Comparison of ENCODE assay signal across 15 cellular contexts in genomic region chr11:76030973-76031590, GRCh38.
DNase-seq lines count a peak whose midpoint lies in the region; ATAC-seq and TF ChIP-seq lines count a peak whose summit lies in the region.
"Had no signal": no experiment of that assay in that cellular context is flagged by ENCODE, and none has a peak within 500 bp of the region (broad histone marks: within the 10 kb centered on the region; RNA-seq: fewer than 3 reads in every experiment).

No MANE protein-coding gene starts in this region.

- intact Hi-C loops in Right ventricle myocardium inferior (cut with DNase I) (no loop called here), left ventricle myocardium inferior (cut with micrococcal nuclease) (no loop called here)

- H3K27me3 ChIP-seq in left ventricle myocardium inferior (ENCODE audit: low read depth) = no peaks in the 10 kb centered on the region

- peaks cover 16 to 24% of the 10 kb centered on the region in 2 donors for H3K4me1 Mint-ChIP-seq in stimulated activated naive B cell treated with anti-CD40 and anti-IgM and Interleukin-4, amounts not matched to agents 10 μg/mL and 1 μg/mL and 100 μg/mL, for 72 hours
- H3K4me1 Mint-ChIP-seq in activated naive CD4-positive, alpha-beta T cell treated with anti-CD3 and anti-CD28 coated beads, Interleukin-2, amount 10 ng/mL, durations not matched to agents 7 days and 5 days = no peaks in the 10 kb centered on the region
- H3K4me1 Mint-ChIP-seq: activated naive CD4-positive, alpha-beta T cell treated with anti-CD3 and anti-CD28 coated beads, Interleukin-2, amount 50 U/mL, for 24 hours had no signal

- H3K27me3 Mint-ChIP-seq in stimulated activated naive B cell treated with anti-CD40 and anti-IgM and Interleukin-4, amounts not matched to agents 10 μg/mL and 1 μg/mL and 100 μg/mL, for 72 hours = no peaks in the 10 kb centered on the region
- no peaks in the 10 kb centered on the region for H3K27me3 Mint-ChIP-seq in activated naive CD4-positive, alpha-beta T cell treated with anti-CD3 and anti-CD28 coated beads, Interleukin-2, amount 10 ng/mL, durations not matched to agents 7 days and 5 days
- H3K27me3 Mint-ChIP-seq: activated naive CD4-positive, alpha-beta T cell treated with anti-CD3 and anti-CD28 coated beads, Interleukin-2, amount 50 U/mL, for 24 hours; stimulated activated naive CD8-positive, alpha-beta T cell treated with anti-CD3 and anti-CD28 coated beads, Interleukin-15, Interleukin-2, amounts not matched to agents 100 ng/mL and 50 ng/mL, for 24 hours had no signal

- peaks cover 1 to 4% of the 10 kb centered on the region in 2 donors for H3K9me3 Mint-ChIP-seq in stimulated activated naive B cell treated with anti-CD40 and anti-IgM and Interleukin-4, amounts not matched to agents 10 μg/mL and 1 μg/mL and 100 μg/mL, for 72 hours
- H3K9me3 Mint-ChIP-seq in activated naive CD4-positive, alpha-beta T cell treated with anti-CD3 and anti-CD28 coated beads, Interleukin-2, amount 10 ng/mL, durations not matched to agents 7 days and 5 days = no peaks in the 10 kb centered on the region
- H3K9me3 Mint-ChIP-seq: activated naive CD4-positive, alpha-beta T cell treated with anti-CD3 and anti-CD28 coated beads, Interleukin-2, amount 50 U/mL, for 24 hours; stimulated activated naive CD8-positive, alpha-beta T cell treated with anti-CD3 and anti-CD28 coated beads, Interleukin-15, Interleukin-2, amounts not matched to agents 100 ng/mL and 50 ng/mL, for 24 hours had no signal

- no peak overlapping the region for H3K4me3 Mint-ChIP-seq in stimulated activated naive B cell treated with anti-CD40 and anti-IgM and Interleukin-4, amounts not matched to agents 10 μg/mL and 1 μg/mL and 100 μg/mL, for 72 hours
- no peak overlapping the region for H3K4me3 Mint-ChIP-seq in activated naive CD4-positive, alpha-beta T cell treated with anti-CD3 and anti-CD28 coated beads, Interleukin-2, amount 10 ng/mL, durations not matched to agents 7 days and 5 days
- H3K4me3 Mint-ChIP-seq: activated naive CD4-positive, alpha-beta T cell treated with anti-CD3 and anti-CD28 coated beads, Interleukin-2, amount 50 U/mL, for 24 hours; stimulated activated naive CD8-positive, alpha-beta T cell treated with anti-CD3 and anti-CD28 coated beads, Interleukin-15, Interleukin-2, amounts not matched to agents 100 ng/mL and 50 ng/mL, for 24 hours had no signal

- H3K27ac Mint-ChIP-seq in stimulated activated naive B cell treated with anti-CD40 and anti-IgM and Interleukin-4, amounts not matched to agents 10 μg/mL and 1 μg/mL and 100 μg/mL, for 72 hours = peak overlapping the region; percentile 14
- H3K27ac Mint-ChIP-seq in activated naive CD4-positive, alpha-beta T cell treated with anti-CD3 and anti-CD28 coated beads, Interleukin-2, amount 10 ng/mL, durations not matched to agents 7 days and 5 days = no peak overlapping the region
- H3K27ac Mint-ChIP-seq: activated naive CD4-positive, alpha-beta T cell treated with anti-CD3 and anti-CD28 coated beads, Interleukin-2, amount 50 U/mL, for 24 hours; stimulated activated naive CD8-positive, alpha-beta T cell treated with anti-CD3 and anti-CD28 coated beads, Interleukin-15, Interleukin-2, amounts not matched to agents 100 ng/mL and 50 ng/mL, for 24 hours had no signal

- H3K36me3 Mint-ChIP-seq in stimulated activated naive B cell treated with anti-CD40 and anti-IgM and Interleukin-4, amounts not matched to agents 10 μg/mL and 1 μg/mL and 100 μg/mL, for 72 hours = peaks cover 44 to 49% of the 10 kb centered on the region in 2 donors
- peaks cover 1% of the 10 kb centered on the region for H3K36me3 Mint-ChIP-seq in activated naive CD4-positive, alpha-beta T cell treated with anti-CD3 and anti-CD28 coated beads, Interleukin-2, amount 10 ng/mL, durations not matched to agents 7 days and 5 days

- no peak overlapping the region for H3K4me3 ChIP-seq in left ventricle myocardium inferior
- H3K4me3 ChIP-seq in foreskin fibroblast (ENCODE audit: low read depth in 1 of 2, low read length in 2 of 2) = no peak overlapping the region

- CTCF ChIA-PET in activated naive CD4-positive, alpha-beta T cell treated with anti-CD3 and anti-CD28 coated beads, Interleukin-2, amount 10 ng/mL, durations not matched to agents 7 days and 5 days (lab: Charles Lee) = no interaction called here

- H3K9me3 ChIP-seq in left ventricle myocardium inferior (replicated peaks) = no peaks in the 10 kb centered on the region

- ATAC-seq in Right ventricle myocardium inferior (peak; percentile 31), HG02840 (IDR thresholded peaks at IDR 0.05; ENCODE audit: low FRiP score, unreplicated experiment) (no peak)
- no peak for ATAC-seq in stimulated activated naive B cell treated with anti-CD40 and anti-IgM and Interleukin-4, amounts not matched to agents 10 μg/mL and 1 μg/mL and 100 μg/mL, for 72 hours (replicated peaks)

- TF ChIP-seq CTCF in left ventricle myocardium inferior (IDR thresholded peaks at IDR 0.05; ENCODE audit: borderline replicate concordance) (no peak), foreskin fibroblast (IDR thresholded peaks at IDR 0.05; ENCODE audit: low read depth, low read length) (no peak)

- H3K36me3 ChIP-seq in left ventricle myocardium inferior = no peaks in the 10 kb centered on the region

- H3K27ac ChIP-seq in left ventricle myocardium inferior (replicated peaks) = no peak overlapping the region
- H3K27ac ChIP-seq: VCaP had no signal

- no peak for DNase-seq in Right ventricle myocardium inferior (ENCODE audit: missing footprints)
- DNase-seq in left ventricle myocardium inferior = no peak
- peak; percentile 9 for DNase-seq in astrocyte of the hippocampus (ENCODE audit: low read depth, low spot score)
- peak; percentile 66 to 73 for DNase-seq in foreskin fibroblast
- no peak for DNase-seq in stimulated activated naive B cell treated with anti-CD40 and anti-IgM and Interleukin-4, amounts not matched to agents 10 μg/mL and 1 μg/mL and 100 μg/mL, for 72 hours
- no peak for DNase-seq in activated CD4-positive, alpha-beta T cell treated with anti-CD3 and anti-CD28 coated beads, Interleukin-2, amount 50 U/mL, for 1 hour
- DNase-seq in activated naive CD4-positive, alpha-beta T cell treated with anti-CD3 and anti-CD28 coated beads, Interleukin-2, amount 10 ng/mL, durations not matched to agents 7 days and 5 days = no peak
- DNase-seq: cerebellar nuclear complex; erythroblast; GDM1; NK-92 treated with Interleukin-12 subunit alpha and Interleukin-12 subunit beta, amount 100 ng/mL, for 24 hours had no signal

- peaks cover 15% of the 10 kb centered on the region for H3K4me1 ChIP-seq in left ventricle myocardium inferior

Comparison
In these comparisons a context has a peak if more than half of its experiments do, and no peak if none do; other contexts are left out.
1. DNase-seq: peak in astrocyte of the hippocampus (single experiment) and foreskin fibroblast (2 of 2); none in Right ventricle myocardium inferior (single experiment), left ventricle myocardium inferior (single experiment), stimulated activated naive B cell treated with anti-CD40 and anti-IgM and Interleukin-4, amounts not matched to agents 10 μg/mL and 1 μg/mL and 100 μg/mL, for 72 hours (single experiment), activated CD4-positive, alpha-beta T cell treated with anti-CD3 and anti-CD28 coated beads, Interleukin-2, amount 50 U/mL, for 1 hour (single experiment) and activated naive CD4-positive, alpha-beta T cell treated with anti-CD3 and anti-CD28 coated beads, Interleukin-2, amount 10 ng/mL, durations not matched to agents 7 days and 5 days (single experiment).